Comparison of ENCODE assay signal across 14 cellular contexts in genomic region chr5:59698774-59699173, GRCh38.
DNase-seq lines count a peak whose midpoint lies in the region; ATAC-seq and TF ChIP-seq lines count a peak whose summit lies in the region.
"Had no signal": no experiment of that assay in that cellular context is flagged by ENCODE, and none has a peak within 500 bp of the region (broad histone marks: within the 10 kb centered on the region; RNA-seq: fewer than 3 reads in every experiment).

No MANE protein-coding gene starts in this region.

- peak; percentile 81 to 87 for ATAC-seq in lower lobe of right lung
- no peak for ATAC-seq in HG02798 (IDR thresholded peaks at IDR 0.05; ENCODE audit: poor library complexity, unreplicated experiment)

- H3K4me3 ChIP-seq in lower lobe of right lung, result no peak overlapping the region
- H3K4me3 ChIP-seq: SJCRH30 had no signal

- H3K27me3 ChIP-seq in lower lobe of right lung (ENCODE audit: low read depth), result no peaks in the 10 kb centered on the region
- H3K27me3 ChIP-seq: SJCRH30 had no signal

- H3K4me1 ChIP-seq in lower lobe of right lung, result peaks cover 3% of the 10 kb centered on the region

- no peak for TF ChIP-seq CTCF in lower lobe of right lung (IDR thresholded peaks at IDR 0.05)

- H3K9me3 ChIP-seq in lower lobe of right lung, result no peaks in the 10 kb centered on the region
- H3K9me3 ChIP-seq: SJCRH30 had no signal

- no peak overlapping the region for H3K27ac ChIP-seq in lower lobe of right lung
- H3K27ac ChIP-seq: SJCRH30 had no signal

- intact Hi-C loops in lower lobe of right lung (cut with DNase I), result no loop called here

- H3K36me3 ChIP-seq in lower lobe of right lung, result no peaks in the 10 kb centered on the region
- H3K36me3 ChIP-seq: SJCRH30 had no signal

- peak; percentile 61 for DNase-seq in DMS79 (lab: John Stamatoyannopoulos, UW)
- DNase-seq in NCI-H1417 treated with DMSO at 0.1 percent for 48 hours (lab: John Stamatoyannopoulos, UW), result peak; percentile 5
- DNase-seq in NCI-H2227 (lab: John Stamatoyannopoulos, UW; ENCODE audit: unreplicated experiment), result peak; percentile 79
- no peak for DNase-seq in lower lobe of right lung
- no peak for DNase-seq in AML-193 (lab: John Stamatoyannopoulos, UW)
- no peak for DNase-seq in GDM1 (lab: John Stamatoyannopoulos, UW)
- DNase-seq: CD4-positive, CD25-positive, alpha-beta regulatory T cell; DND-41; HFFc6; KBM-7; NCI-H2171 treated with DMSO at 0.1 percent for 48 hours; NCI-H526 treated with DMSO at 0.1 percent for 48 hours; SJCRH30 had no signal

Comparison
In these comparisons a context has a peak if more than half of its experiments do, and no peak if none do; other contexts are left out.
1. DNase-seq: peak in DMS79 (single experiment), NCI-H1417 treated with DMSO at 0.1 percent for 48 hours (single experiment) and NCI-H2227 (single experiment); none in lower lobe of right lung (single experiment), AML-193 (0 of 2) and GDM1 (single experiment).